Comparison of ENCODE assay signal across 15 cellular contexts in genomic region chr7:136353287-136353686, GRCh38.
DNase-seq lines count a peak whose midpoint lies in the region; ATAC-seq, FAIRE-seq and TF ChIP-seq lines count a peak whose summit lies in the region.
"Had no signal": no experiment of that assay in that cellular context is flagged by ENCODE, and none has a peak within 500 bp of the region (broad histone marks: within the 10 kb centered on the region; RNA-seq: fewer than 3 reads in every experiment).

No MANE protein-coding gene starts in this region.

- H3K36me3 Mint-ChIP-seq in WTC11 (no peaks in the 10 kb centered on the region), progenitor cell of endocrine pancreas (ENCODE audit: insufficient read depth) (no peaks in the 10 kb centered on the region)
- H3K36me3 Mint-ChIP-seq: naive thymus-derived CD8-positive, alpha-beta T cell had no signal

- ATAC-seq in GM18870 (IDR thresholded peaks at IDR 0.05; ENCODE audit: unreplicated experiment) (peak; percentile 43), GM21717 (IDR thresholded peaks at IDR 0.05; ENCODE audit: unreplicated experiment) (peak; percentile 46), HG03139 (IDR thresholded peaks at IDR 0.05; ENCODE audit: unreplicated experiment) (peak; percentile 59), WTC11 (peak; percentile 60)
- ATAC-seq: HepG2; naive thymus-derived CD8-positive, alpha-beta T cell; upper lobe of right lung had no signal

- H3K4me3 Mint-ChIP-seq in WTC11, result no peak overlapping the region
- no peak overlapping the region for H3K4me3 Mint-ChIP-seq in progenitor cell of endocrine pancreas (ENCODE audit: low read depth)
- H3K4me3 Mint-ChIP-seq: dendritic cell treated with granulocyte-macrophage colony-stimulating factor and Interleukin-4, amounts not matched to agents 40 ng/mL and 50 ng/mL, for 4 days had no signal

- DNase-seq in WTC11 (ENCODE audit: low spot score), result no peak
- DNase-seq in progenitor cell of endocrine pancreas (ENCODE audit: low spot score, unreplicated experiment), result no peak
- no peak for DNase-seq in SIG-M5 (lab: John Stamatoyannopoulos, UW)
- no peak for DNase-seq in H54 (ENCODE audit: insufficient read length, low spot score)
- DNase-seq in superior temporal gyrus (ENCODE audit: extremely low spot score), result no peak
- DNase-seq: adrenal gland; naive thymus-derived CD8-positive, alpha-beta T cell; NCI-H187; T-helper 9 cell; upper lobe of right lung had no signal

- H3K4me1 Mint-ChIP-seq in WTC11 (peaks cover 3% of the 10 kb centered on the region), progenitor cell of endocrine pancreas (ENCODE audit: low read depth) (peaks cover 3% of the 10 kb centered on the region)

- POLR2A ChIA-PET in WTC11 (lab: Charles Lee), result no interaction called here

- CTCF ChIA-PET in WTC11 (lab: Charles Lee), result no interaction called here

- TF ChIP-seq POLR2A in H54 (IDR thresholded peaks at IDR 0.05; ENCODE audit: low read depth, low read length), result no peak

- no peak for TF ChIP-seq CTCF in WTC11 (IDR thresholded peaks at IDR 0.05)
- TF ChIP-seq CTCF in progenitor cell of endocrine pancreas (IDR thresholded peaks at IDR 0.05; ENCODE audit: unreplicated experiment), result no peak

- no peak for FAIRE-seq in H54 (lab: Jason Lieb, UNC)
- FAIRE-seq: HepG2 had no signal

- H3K27ac Mint-ChIP-seq in WTC11, result no peak overlapping the region
- H3K27ac Mint-ChIP-seq in progenitor cell of endocrine pancreas, result no peak overlapping the region
- H3K27ac Mint-ChIP-seq: dendritic cell treated with granulocyte-macrophage colony-stimulating factor and Interleukin-4, amounts not matched to agents 40 ng/mL and 50 ng/mL, for 4 days; naive thymus-derived CD8-positive, alpha-beta T cell had no signal

- H3K27me3 Mint-ChIP-seq in WTC11 (ENCODE audit: low read depth) (no peaks in the 10 kb centered on the region), progenitor cell of endocrine pancreas (no peaks in the 10 kb centered on the region)
- H3K27me3 Mint-ChIP-seq: dendritic cell treated with granulocyte-macrophage colony-stimulating factor and Interleukin-4, amounts not matched to agents 40 ng/mL and 50 ng/mL, for 4 days had no signal

- H3K9me3 Mint-ChIP-seq in WTC11, result no peaks in the 10 kb centered on the region
- H3K9me3 Mint-ChIP-seq in progenitor cell of endocrine pancreas (ENCODE audit: low read depth), result no peaks in the 10 kb centered on the region

TF ChIP-seq in WTC11, 78 proteins besides CTCF, POLR2A, EP300 and RAD21 (continues in another document):
- TF ChIP-seq CDX4 (CRISPR knock-in tag; IDR thresholded peaks at IDR 0.05; ENCODE audit: borderline replicate concordance), result no peak
- no peak for TF ChIP-seq ELF4 (CRISPR knock-in tag; IDR thresholded peaks at IDR 0.05; ENCODE audit: low read depth)
- no peak for TF ChIP-seq SMAD3 (CRISPR knock-in tag; IDR thresholded peaks at IDR 0.05; ENCODE audit: borderline replicate concordance)
- no peak for TF ChIP-seq GTF2I (CRISPR knock-in tag; conservative IDR thresholded peaks at IDR 0.05)
- TF ChIP-seq NR2C2 (CRISPR knock-in tag; IDR thresholded peaks at IDR 0.05), result no peak
- no peak for TF ChIP-seq HMGA2 (CRISPR knock-in tag; IDR thresholded peaks at IDR 0.05)
- no peak for TF ChIP-seq ZSCAN18 (CRISPR knock-in tag; IDR thresholded peaks at IDR 0.05)
- TF ChIP-seq PRRX2 (CRISPR knock-in tag; IDR thresholded peaks at IDR 0.05), result no peak
- no peak for TF ChIP-seq ZNF423 (CRISPR knock-in tag; IDR thresholded peaks at IDR 0.05)
- no peak for TF ChIP-seq TP53 (CRISPR knock-in tag; IDR thresholded peaks at IDR 0.05)
- TF ChIP-seq AFF4 (CRISPR knock-in tag; IDR thresholded peaks at IDR 0.05; ENCODE audit: borderline replicate concordance), result no peak
- TF ChIP-seq FOXP1 (CRISPR knock-in tag; IDR thresholded peaks at IDR 0.05; ENCODE audit: borderline replicate concordance), result no peak
- TF ChIP-seq MXD4 (CRISPR knock-in tag; IDR thresholded peaks at IDR 0.05; ENCODE audit: borderline replicate concordance), result no peak
- no peak for TF ChIP-seq ATF3 (CRISPR knock-in tag; conservative IDR thresholded peaks at IDR 0.05)
- TF ChIP-seq STAT6 (CRISPR knock-in tag; conservative IDR thresholded peaks at IDR 0.05; ENCODE audit: low read depth), result no peak
- no peak for TF ChIP-seq NFYB (CRISPR knock-in tag; conservative IDR thresholded peaks at IDR 0.05; ENCODE audit: low read depth)
- no peak for TF ChIP-seq ZNF512 (CRISPR knock-in tag; IDR thresholded peaks at IDR 0.05; ENCODE audit: borderline replicate concordance)
